Comparison of ENCODE assay signal across 8 cellular contexts in genomic region chr7:87152897-87153641, GRCh38. TPM values are rescaled to one million over a fixed set of nuclear protein-coding genes. Genes with fewer than 3 reads are reported as not detected.
DNase-seq lines count a peak whose midpoint lies in the region; ATAC-seq and TF ChIP-seq lines count a peak whose summit lies in the region.

No MANE protein-coding gene starts in this region.

- H3F3A ChIP-seq in OCI-LY1 (ENCODE audit: insufficient read depth, low read length), result no peaks in the 10 kb centered on the region; the same call in 1 of the 2 replicates

- H3K4me1 Mint-ChIP-seq in activated naive CD4-positive, alpha-beta T cell treated with anti-CD3 and anti-CD28 coated beads, Interleukin-2, amount 50 U/mL, for 24 hours, result peaks cover 49% of the 10 kb centered on the region

- H3K9ac ChIP-seq in OCI-LY1 (ENCODE audit: low read length), result peak overlapping the region; percentile 82

- no peaks in the 10 kb centered on the region for H4K20me1 ChIP-seq in OCI-LY1 (ENCODE audit: insufficient read depth, low read length)

- H3K27ac ChIP-seq in OCI-LY1 (ENCODE audit: low read depth, low read length, poor library complexity, severe bottlenecking), result peak overlapping the region; percentile 66
- H3K27ac ChIP-seq in ovary, result peak overlapping the region; percentile 92 to 96
- H3K27ac ChIP-seq in vagina, result peak overlapping the region; percentile 97

- H2AFZ ChIP-seq in OCI-LY1 (ENCODE audit: low read length), result no peak overlapping the region

- no peaks in the 10 kb centered on the region for H3K9me2 ChIP-seq in OCI-LY1 (ENCODE audit: low read depth, low read length)

- H3K4me3 ChIP-seq in OCI-LY1 (ENCODE audit: low read depth, low read length, poor library complexity, severe bottlenecking) (peak overlapping the region; percentile 84), ovary (peak overlapping the region; percentile 97), vagina (peak overlapping the region; percentile 78 to 90)

- H3K79me2 ChIP-seq in OCI-LY1 (ENCODE audit: insufficient read depth, low read length), result peaks cover 55% of the 10 kb centered on the region

- H3K36me3 ChIP-seq in OCI-LY1 (ENCODE audit: insufficient read depth, low read length), result peaks cover 39% of the 10 kb centered on the region
- no peaks in the 10 kb centered on the region for H3K36me3 ChIP-seq in ovary
- H3K36me3 ChIP-seq in vagina, result no peaks in the 10 kb centered on the region

- H3K4me2 ChIP-seq in OCI-LY1 (ENCODE audit: low read length), result peak overlapping the region; percentile 80

- no peak for DNase-seq in activated CD4-positive, CD25-positive, alpha-beta regulatory T cell (lab: John Stamatoyannopoulos, UW)
- peak; percentile 44 for DNase-seq in Right ventricle myocardium superior
- DNase-seq in ovary, result peak; percentile 23 to 51 (median 43)
- no peak for DNase-seq in vagina (ENCODE audit: extremely low spot score in 2 of 2)

- peak overlapping the region; percentile 96 for H3K4me3 Mint-ChIP-seq in activated naive CD4-positive, alpha-beta T cell treated with anti-CD3 and anti-CD28 coated beads, Interleukin-2, amount 50 U/mL, for 24 hours

- peaks cover 3% of the 10 kb centered on the region for H3K36me3 Mint-ChIP-seq in activated naive CD4-positive, alpha-beta T cell treated with anti-CD3 and anti-CD28 coated beads, Interleukin-2, amount 50 U/mL, for 24 hours

- intact Hi-C loops in Right ventricle myocardium superior (cut with DNase I), result loop anchor here (5.0 kb wide), 1 partner anchor 64 kb away; the partner anchor contains the start of gene TMEM243
- intact Hi-C loops in ovary (cut with DNase I), result loop anchor here in 2 of 4 donors (5.0 to 10.0 kb wide), 2 partner anchors 62 to 69 kb away; partner anchors contain the start of gene TMEM243 (in 1 of the 2)
- intact Hi-C loops in vagina (cut with DNase I), result loop anchor here (10.0 kb wide), 1 partner anchor 72 kb away; no protein-coding TSS in a partner anchor

- TF ChIP-seq POLR2A in ovary (IDR thresholded peaks at IDR 0.05) (no peak), vagina (IDR thresholded peaks at IDR 0.05) (no peak)

- H3K9me3 ChIP-seq in OCI-LY1 (ENCODE audit: low read length), result no peaks in the 10 kb centered on the region
- no peaks in the 10 kb centered on the region for H3K9me3 ChIP-seq in ovary
- no peaks in the 10 kb centered on the region for H3K9me3 ChIP-seq in vagina

- 0 to 1% (median 1%) methylated on average over 25 of the region's 25 CpGs for WGBS in ovary, 3 donors

- H3K27me3 ChIP-seq in OCI-LY1 (ENCODE audit: insufficient read depth, low read length) (no peaks in the 10 kb centered on the region), ovary (no peaks in the 10 kb centered on the region), vagina (no peaks in the 10 kb centered on the region)

- H3K27me3 Mint-ChIP-seq in activated naive CD4-positive, alpha-beta T cell treated with anti-CD3 and anti-CD28 coated beads, Interleukin-2, amount 50 U/mL, for 24 hours, result no peaks in the 10 kb centered on the region

- H3K27ac Mint-ChIP-seq in activated naive CD4-positive, alpha-beta T cell treated with anti-CD3 and anti-CD28 coated beads, Interleukin-2, amount 50 U/mL, for 24 hours, result peak overlapping the region; percentile 94

- peak; percentile 7 to 9 for ATAC-seq in activated CD4-positive, CD25-positive, alpha-beta regulatory T cell treated with anti-CD3 and anti-CD28 coated beads, Interleukin-2, amount 50 U/mL, for 24 hours
- ATAC-seq in HG03025 (IDR thresholded peaks at IDR 0.05; ENCODE audit: low FRiP score, unreplicated experiment) (peak; percentile 20), Right ventricle myocardium superior (ENCODE audit: poor library complexity) (peak; percentile 36)

- H3K9me3 Mint-ChIP-seq in activated naive CD4-positive, alpha-beta T cell treated with anti-CD3 and anti-CD28 coated beads, Interleukin-2, amount 50 U/mL, for 24 hours, result no peaks in the 10 kb centered on the region

- TF ChIP-seq EP300 in ovary (IDR thresholded peaks at IDR 0.05), result no peak

- H3K4me1 ChIP-seq in OCI-LY1 (ENCODE audit: insufficient read depth, low read length, severe bottlenecking) (peaks cover 57% of the 10 kb centered on the region), ovary (ENCODE audit: insufficient read depth) (no peaks in the 10 kb centered on the region), vagina (peaks cover 42% of the 10 kb centered on the region)

- TF ChIP-seq CTCF in OCI-LY1 (IDR thresholded peaks at IDR 0.05; ENCODE audit: low read length), result no peak
- no peak for TF ChIP-seq CTCF in ovary (IDR thresholded peaks at IDR 0.05)
- TF ChIP-seq CTCF in vagina (IDR thresholded peaks at IDR 0.05), result no peak

RNA-seq across cellular contexts. Expression of gene DMTF1, which starts 0.8 kb away (rescaled TPM):
- total RNA-seq in Right ventricle myocardium superior, result 26.8 TPM
- 100 to 1,000 TPM in 1 of 7 donors, 10 to 100 TPM in 6; 59.9 to 107 (median 84.2) TPM for total RNA-seq in ovary
- polyA plus RNA-seq in ovary, result 10 to 100 TPM; 38.2 to 64.5 TPM
- total RNA-seq in vagina, result 86.9 TPM

Comparison
In these comparisons a context has a peak if more than half of its experiments do, and no peak if none do; other contexts are left out.
1. DNase-seq: peak in Right ventricle myocardium superior (single experiment) and ovary (5 of 5); none in activated CD4-positive, CD25-positive, alpha-beta regulatory T cell (0 of 4) and vagina (0 of 2).
2. Peak in every context shown above with its lines, with median percentiles within 50 percentile points of each other: ATAC-seq, H3K27ac ChIP-seq and H3K4me3 ChIP-seq.